23 cellular contexts compared by ENCODE assay signal in the genomic region with DNA sequence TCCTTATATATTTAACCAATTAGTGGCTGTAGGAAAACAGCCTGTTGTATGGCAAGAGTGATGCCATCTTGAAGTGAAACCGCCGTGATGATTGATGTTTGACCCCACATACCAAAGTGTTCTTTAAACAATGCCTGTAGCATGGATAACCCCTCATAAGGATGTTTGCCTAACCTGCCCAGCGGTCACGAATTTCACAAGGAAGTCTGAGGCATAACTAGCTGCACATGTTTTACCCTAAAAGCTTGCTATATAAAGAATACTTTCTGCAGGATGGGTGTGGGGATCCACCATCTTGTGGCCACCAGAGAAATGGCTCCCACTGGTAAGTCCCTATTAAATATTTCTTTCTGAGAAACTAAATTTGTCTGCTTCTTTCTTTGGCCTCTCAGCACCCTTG.
DNase-seq lines count a peak whose midpoint lies in the region; ATAC-seq, FAIRE-seq and TF ChIP-seq lines count a peak whose summit lies in the region.
"Had no signal": no experiment of that assay in that cellular context is flagged by ENCODE, and none has a peak within 500 bp of the region (broad histone marks: within the 10 kb centered on the region; RNA-seq: fewer than 3 reads in every experiment).

No MANE protein-coding gene starts in this region.

- H3K9me3 ChIP-seq in PC-3 (ENCODE audit: low read length): no peaks in the 10 kb centered on the region
- H3K9me3 ChIP-seq in body of pancreas: no peaks in the 10 kb centered on the region
- no peaks in the 10 kb centered on the region for H3K9me3 ChIP-seq in endothelial cell of umbilical vein (replicated peaks; ENCODE audit: control insufficient read depth, insufficient read depth, low read length)
- H3K9me3 ChIP-seq: BE2C, BLaER1 had no signal

- peaks cover 12% of the 10 kb centered on the region for H3K9me3 Mint-ChIP-seq in progenitor cell of endocrine pancreas (ENCODE audit: low read depth)

- 12 to 40% methylated on average over 4 of the region's 4 CpGs for WGBS in body of pancreas, 2 donors

- peaks cover 11% of the 10 kb centered on the region for H3K4me1 Mint-ChIP-seq in progenitor cell of endocrine pancreas (ENCODE audit: low read depth)
- H3K4me1 Mint-ChIP-seq: CD14-positive monocyte; CD4-positive, alpha-beta memory T cell; CD4-positive, CD25-positive, alpha-beta regulatory T cell; CD8-positive, alpha-beta memory T cell had no signal

- no peaks in the 10 kb centered on the region for H3F3A ChIP-seq in PC-3 (ENCODE audit: low read length, unreplicated experiment)

- no peak overlapping the region for H3K4me3 Mint-ChIP-seq in progenitor cell of endocrine pancreas (ENCODE audit: low read depth)
- H3K4me3 Mint-ChIP-seq: CD14-positive monocyte; CD4-positive, alpha-beta memory T cell; CD4-positive, CD25-positive, alpha-beta regulatory T cell; CD8-positive, alpha-beta memory T cell had no signal

- TF ChIP-seq POLR2A in body of pancreas (IDR thresholded peaks at IDR 0.05): no peak
- no peak for TF ChIP-seq POLR2A in endothelial cell of umbilical vein (IDR thresholded peaks at IDR 0.05; ENCODE audit: low read depth, low read length)

- H3K4me1 ChIP-seq in PC-3 (ENCODE audit: insufficient read depth, low read length) (peaks cover 11% of the 10 kb centered on the region), body of pancreas (peaks cover 16% of the 10 kb centered on the region), endothelial cell of umbilical vein (ENCODE audit: control insufficient read depth, extremely low read depth, insufficient read depth, low read length) (no peaks in the 10 kb centered on the region)
- H3K4me1 ChIP-seq: A549, BE2C, BLaER1 had no signal

- ATAC-seq in PC-3: no peak
- peak; percentile 16 for ATAC-seq in body of pancreas
- ATAC-seq in GM21423 (IDR thresholded peaks at IDR 0.05; ENCODE audit: unreplicated experiment): no peak
- ATAC-seq: A549 had no signal

- no peak for FAIRE-seq in endothelial cell of umbilical vein (lab: Jason Lieb, UNC)
- FAIRE-seq: A549, G401.6, GM12891, GM19239 had no signal

- peak overlapping the region; percentile 70 for H3K27ac Mint-ChIP-seq in progenitor cell of endocrine pancreas
- H3K27ac Mint-ChIP-seq: CD4-positive, alpha-beta memory T cell; CD4-positive, CD25-positive, alpha-beta regulatory T cell; CD8-positive, alpha-beta memory T cell had no signal

- H3K27me3 Mint-ChIP-seq in progenitor cell of endocrine pancreas: peaks cover 3% of the 10 kb centered on the region
- H3K27me3 Mint-ChIP-seq: CD4-positive, CD25-positive, alpha-beta regulatory T cell had no signal

- no peaks in the 10 kb centered on the region for H3K36me3 Mint-ChIP-seq in progenitor cell of endocrine pancreas (ENCODE audit: insufficient read depth)
- H3K36me3 Mint-ChIP-seq: CD14-positive monocyte; CD4-positive, alpha-beta memory T cell; CD4-positive, CD25-positive, alpha-beta regulatory T cell; CD8-positive, alpha-beta memory T cell had no signal

- CTCF ChIA-PET in PC-3 (lab: Charles Lee): no interaction called here
- CTCF ChIA-PET in endothelial cell of umbilical vein (lab: Charles Lee): no interaction called here

- H2AFZ ChIP-seq in PC-3 (ENCODE audit: low read length) (no peak overlapping the region), endothelial cell of umbilical vein (ENCODE audit: low read depth, low read length) (no peak overlapping the region)

- H4K20me1 ChIP-seq in PC-3 (ENCODE audit: low read length): no peaks in the 10 kb centered on the region
- H4K20me1 ChIP-seq in endothelial cell of umbilical vein (replicated peaks; ENCODE audit: control insufficient read depth, extremely low read depth, insufficient read depth, low read length): no peaks in the 10 kb centered on the region
- H4K20me1 ChIP-seq: BLaER1 had no signal

- peaks cover 7% of the 10 kb centered on the region; the same call in 1 of the 2 replicates for H3K27me3 ChIP-seq in PC-3 (ENCODE audit: low read length)
- no peaks in the 10 kb centered on the region for H3K27me3 ChIP-seq in body of pancreas
- H3K27me3 ChIP-seq in endothelial cell of umbilical vein (ENCODE audit: control insufficient read depth in 2 of 2, insufficient read depth in 2 of 2, low read length in 2 of 2): peaks cover 0 to 2% of the 10 kb centered on the region in 2 experiments
- H3K27me3 ChIP-seq: BE2C, BLaER1 had no signal

- H3K9me2 ChIP-seq in PC-3 (replicated peaks; ENCODE audit: low read length): no peaks in the 10 kb centered on the region

- intact Hi-C loops in PC-3 (cut with micrococcal nuclease) (no loop called here), body of pancreas (cut with DNase I) (no loop called here), endothelial cell of umbilical vein (cut with micrococcal nuclease) (no loop called here)

- peak overlapping the region; percentile 39; the same call in 1 of the 2 replicates for H3K27ac ChIP-seq in PC-3 (ENCODE audit: low read length)
- peak overlapping the region in 3 of 4 donors; percentile 39 to 57 (median 52) for H3K27ac ChIP-seq in body of pancreas
- no peak overlapping the region for H3K27ac ChIP-seq in endothelial cell of umbilical vein (ENCODE audit: insufficient read depth, low read depth, low read length)
- H3K27ac ChIP-seq: 22Rv1, A549, BLaER1 had no signal

- H3K36me3 ChIP-seq in PC-3 (ENCODE audit: low read depth, low read length): no peaks in the 10 kb centered on the region
- no peaks in the 10 kb centered on the region for H3K36me3 ChIP-seq in body of pancreas (replicated peaks in 1 of 2; ENCODE audit: insufficient read depth in 1 of 2, low read depth in 2 of 2)
- H3K36me3 ChIP-seq in endothelial cell of umbilical vein (ENCODE audit: control insufficient read depth in 2 of 2, extremely low read depth in 1 of 2, insufficient read depth in 2 of 2, low read length in 2 of 2): no peaks in the 10 kb centered on the region
- H3K36me3 ChIP-seq: BE2C, BLaER1 had no signal

- no peak overlapping the region for H3K9ac ChIP-seq in PC-3 (ENCODE audit: low read length)
- no peak overlapping the region for H3K9ac ChIP-seq in endothelial cell of umbilical vein (replicated peaks; ENCODE audit: extremely low read depth, insufficient read depth, low read length)
- H3K9ac ChIP-seq: BLaER1 had no signal

- POLR2A ChIA-PET in PC-3 (lab: Charles Lee; ENCODE audit: unreplicated experiment): no interaction called here
- POLR2A ChIA-PET in endothelial cell of umbilical vein (lab: Charles Lee): no interaction called here

- H3K4me3 ChIP-seq in PC-3 (ENCODE audit: low read length) (no peak overlapping the region), body of pancreas (no peak overlapping the region), endothelial cell of umbilical vein (replicated peaks in 1 of 3; ENCODE audit: insufficient read depth in 1 of 3, low read depth in 1 of 3, low read length in 3 of 3) (no peak overlapping the region)
- H3K4me3 ChIP-seq: A549, BLaER1 had no signal

- no TSS peak for BruUV-seq in PC-3 (replicated peaks; lab: Mats Ljungman, UMichigan)
- no TSS peak for BruUV-seq in endothelial cell of umbilical vein (replicated peaks; lab: Mats Ljungman, UMichigan)

- DNase-seq in PC-3: peak; percentile 39
- DNase-seq in body of pancreas: peak in 2 of 4 donors; percentile 12 to 19
- DNase-seq in endothelial cell of umbilical vein (ENCODE audit: low read depth, low spot score): peak; percentile 21
- DNase-seq in progenitor cell of endocrine pancreas (ENCODE audit: low spot score, unreplicated experiment): no peak
- no peak for DNase-seq in NCI-H748 (lab: John Stamatoyannopoulos, UW; ENCODE audit: unreplicated experiment)
- no peak for DNase-seq in Ammon's horn (ENCODE audit: low spot score)
- DNase-seq: AML-193; BE2C; C1 segment of cervical spinal cord; CD4-positive, alpha-beta memory T cell; CD4-positive, CD25-positive, alpha-beta regulatory T cell; CD8-positive, alpha-beta memory T cell; COR-L47; DMS79 treated with DMSO at 0.1 percent for 48 hours; GF-D8 had no signal

- dilution Hi-C loops in endothelial cell of umbilical vein (cut with MboI; ENCODE audit: extremely low pct_ligation_motif_present, low sequenced_read_pairs): no loop called here

- H3K4me2 ChIP-seq in PC-3 (ENCODE audit: low read length) (no peak overlapping the region), endothelial cell of umbilical vein (ENCODE audit: insufficient read depth, low read length) (no peak overlapping the region)
- H3K4me2 ChIP-seq: A549, BLaER1 had no signal

- TF ChIP-seq CTCF in PC-3 (conservative IDR thresholded peaks at IDR 0.05; ENCODE audit: low read depth, low read length): no peak
- no peak for TF ChIP-seq CTCF in body of pancreas (IDR thresholded peaks at IDR 0.05)
- TF ChIP-seq CTCF in endothelial cell of umbilical vein (IDR thresholded peaks at IDR 0.05; ENCODE audit: extremely low read depth in 1 of 2, insufficient read depth in 1 of 2, low read depth in 1 of 2, low read length in 2 of 2): no peak
- TF ChIP-seq CTCF in progenitor cell of endocrine pancreas (IDR thresholded peaks at IDR 0.05; ENCODE audit: unreplicated experiment): no peak

- no peaks in the 10 kb centered on the region for H3K9me1 ChIP-seq in endothelial cell of umbilical vein (replicated peaks; ENCODE audit: control insufficient read depth, extremely low read depth, insufficient read depth, low read length)

- H3K79me2 ChIP-seq in PC-3 (ENCODE audit: low read length) (no peaks in the 10 kb centered on the region), endothelial cell of umbilical vein (ENCODE audit: control insufficient read depth, insufficient read depth, low read length) (no peaks in the 10 kb centered on the region)

TF ChIP-seq in endothelial cell of umbilical vein, 7 proteins besides CTCF, POLR2A, EP300 and RAD21:
- TF ChIP-seq JUN (IDR thresholded peaks at IDR 0.05; ENCODE audit: borderline replicate concordance, insufficient read depth, insufficient read length, low read depth) (no peak), POLR2AphosphoS5 (IDR thresholded peaks at IDR 0.05; ENCODE audit: insufficient read depth, low read depth, low read length) (no peak), GATA2 (IDR thresholded peaks at IDR 0.05; ENCODE audit: insufficient read depth, insufficient read length, low read depth, low read length) (no peak), FOS (IDR thresholded peaks at IDR 0.05; ENCODE audit: borderline replicate concordance, insufficient read depth, low read length) (no peak), EZH2 (IDR thresholded peaks at IDR 0.05; ENCODE audit: borderline replicate concordance, low read depth, low read length, severe bottlenecking) (no peak), MYC (IDR thresholded peaks at IDR 0.05; ENCODE audit: low read depth, low read length) (no peak), MAX (IDR thresholded peaks at IDR 0.05; ENCODE audit: insufficient read depth, insufficient read length) (no peak)

Comparison
In these comparisons a context has a peak if more than half of its experiments do, and no peak if none do; other contexts are left out.
1. DNase-seq: peak in PC-3 (single experiment) and endothelial cell of umbilical vein (single experiment); none in progenitor cell of endocrine pancreas (single experiment), NCI-H748 (single experiment) and Ammon's horn (single experiment).